In the genomic region with DNA sequence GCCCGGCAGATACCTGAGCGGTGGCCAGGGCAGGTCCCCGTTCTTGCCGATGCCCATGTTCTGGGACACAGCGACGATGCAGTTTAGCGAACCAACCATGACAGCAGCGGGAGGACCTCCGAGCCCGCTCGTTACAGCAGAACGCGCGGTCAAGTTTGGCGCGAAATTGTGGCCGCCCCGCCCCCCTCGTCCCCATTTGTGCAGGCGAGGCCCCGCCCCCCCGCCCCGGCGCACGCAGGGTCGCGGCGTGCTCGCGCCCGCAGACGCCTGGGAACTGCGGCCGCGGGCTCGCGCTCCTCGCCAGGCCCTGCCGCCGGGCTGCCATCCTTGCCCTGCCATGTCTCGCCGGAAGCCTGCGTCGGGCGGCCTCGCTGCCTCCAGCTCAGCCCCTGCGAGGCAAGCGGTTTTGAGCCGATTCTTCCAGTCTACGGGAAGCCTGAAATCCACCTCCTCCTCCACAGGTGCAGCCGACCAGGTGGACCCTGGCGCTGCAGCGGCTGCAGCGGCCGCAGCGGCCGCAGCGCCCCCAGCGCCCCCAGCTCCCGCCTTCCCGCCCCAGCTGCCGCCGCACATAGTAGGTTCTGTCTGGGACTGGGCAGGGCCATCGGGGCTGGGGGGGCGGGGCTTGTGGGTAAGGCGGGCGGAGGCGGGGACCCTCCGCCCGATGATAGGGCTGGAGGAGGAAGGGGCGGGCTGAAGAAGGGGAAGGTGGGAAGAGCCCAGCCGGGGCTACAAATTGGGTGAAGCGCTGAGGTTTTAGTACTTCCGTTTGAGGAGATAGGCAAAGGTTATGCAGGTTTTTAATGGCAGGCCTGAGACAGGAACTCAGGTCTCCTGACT, we compare ENCODE assay signal across 1 cellular context.
TF ChIP-seq lines count a peak whose summit lies in the region.

DHFR (minus strand) TSS at position 593 of the 840 bp plus-strand sequence; CDS start at position 99, 494 bp downstream.
MSH3 (plus strand) TSS at position 262 of the 840 bp plus-strand sequence; CDS start at position 338, 76 bp downstream.

TF ChIP-seq in SK-N-SH treated with all-trans-retinoic acid at 6 μM for 48 hours, 23 proteins besides CTCF, POLR2A, EP300 and RAD21 (continued from another document):
- TF ChIP-seq, protein P1, sequence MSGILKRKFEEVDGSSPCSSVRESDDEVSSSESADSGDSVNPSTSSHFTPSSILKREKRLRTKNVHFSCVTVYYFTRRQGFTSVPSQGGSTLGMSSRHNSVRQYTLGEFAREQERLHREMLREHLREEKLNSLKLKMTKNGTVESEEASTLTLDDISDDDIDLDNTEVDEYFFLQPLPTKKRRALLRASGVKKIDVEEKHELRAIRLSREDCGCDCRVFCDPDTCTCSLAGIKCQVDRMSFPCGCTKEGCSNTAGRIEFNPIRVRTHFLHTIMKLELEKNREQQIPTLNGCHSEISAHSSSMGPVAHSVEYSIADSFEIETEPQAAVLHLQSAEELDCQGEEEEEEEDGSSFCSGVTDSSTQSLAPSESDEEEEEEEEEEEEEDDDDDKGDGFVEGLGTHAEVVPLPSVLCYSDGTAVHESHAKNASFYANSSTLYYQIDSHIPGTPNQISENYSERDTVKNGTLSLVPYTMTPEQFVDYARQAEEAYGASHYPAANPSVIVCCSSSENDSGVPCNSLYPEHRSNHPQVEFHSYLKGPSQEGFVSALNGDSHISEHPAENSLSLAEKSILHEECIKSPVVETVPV (CRISPR knock-in tag; IDR thresholded peaks at IDR 0.05): no peak
- TF ChIP-seq ARNTL (CRISPR knock-in tag; IDR thresholded peaks at IDR 0.05; ENCODE audit: borderline replicate concordance, low read depth): no peak
- no peak for TF ChIP-seq ZFP30 (CRISPR knock-in tag; IDR thresholded peaks at IDR 0.05)
- no peak for TF ChIP-seq CSDC2 (CRISPR knock-in tag; IDR thresholded peaks at IDR 0.05)
- TF ChIP-seq ZNF565 (CRISPR knock-in tag; conservative IDR thresholded peaks at IDR 0.05; ENCODE audit: low read depth): no peak
TF ChIP-seq in SK-N-SH treated with all-trans-retinoic acid at 6 μM for 48 hours: peak in this region for 0.
